ENCODE assay signal across 1 cellular context in the genomic region with DNA sequence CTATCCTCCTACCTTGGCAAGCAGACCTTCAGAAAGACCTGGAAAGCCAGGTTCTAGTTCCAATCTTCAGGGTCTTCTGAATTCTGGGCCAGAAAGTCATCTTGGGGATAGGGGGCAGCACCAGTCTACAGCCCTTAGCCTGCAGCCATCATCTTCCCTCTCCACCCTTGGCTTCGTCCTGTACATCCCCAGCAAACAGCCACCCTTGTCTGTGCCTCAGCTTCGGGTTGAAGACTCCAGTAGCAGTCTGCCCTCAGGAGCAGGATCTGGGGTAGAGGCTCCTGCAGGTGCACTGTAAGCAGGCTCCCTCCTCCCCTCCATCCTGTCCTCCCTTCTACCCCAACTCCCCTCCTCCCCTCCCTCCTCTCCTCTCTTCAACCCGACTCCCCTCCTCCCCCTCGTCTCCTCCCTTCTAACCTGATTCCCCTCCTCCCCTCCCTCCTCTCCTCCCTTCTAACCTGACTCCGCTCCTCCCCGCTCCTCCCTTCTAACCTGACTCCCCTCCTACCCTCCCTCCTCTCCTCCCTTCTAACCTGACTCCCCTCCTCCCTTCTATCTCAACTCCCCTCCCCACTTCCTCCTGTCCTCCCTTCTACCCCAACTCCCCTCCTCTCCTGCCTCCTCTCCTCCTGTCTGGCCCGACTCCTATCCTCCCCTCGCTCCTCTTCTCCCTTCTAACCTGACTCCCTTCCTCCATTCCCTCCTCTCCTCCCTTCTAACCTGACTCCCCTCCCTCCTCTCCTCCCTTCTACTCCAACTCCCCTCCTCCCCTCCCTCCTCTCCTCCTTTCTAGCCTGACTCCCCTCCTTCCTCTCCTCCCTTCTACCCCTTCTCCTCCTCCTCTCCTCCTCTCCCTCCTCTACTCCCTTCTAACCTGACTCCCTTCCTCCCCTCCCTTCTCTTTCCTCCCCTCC.
A peak's percentile ranks its signal among the peaks of the same experiment; 100 is the strongest.
TF ChIP-seq lines count a peak whose summit lies in the region.

No MANE protein-coding gene starts in this region.

TF ChIP-seq in HEK293, 187 proteins besides CTCF, POLR2A, EP300 and RAD21 (continued from another document):
- TF ChIP-seq ZNF341 (tag by site-specific recombination; IDR thresholded peaks at IDR 0.05; ENCODE audit: low read depth), result peak; percentile 43; the same call in 1 of the 2 replicates
- TF ChIP-seq, protein P1, sequence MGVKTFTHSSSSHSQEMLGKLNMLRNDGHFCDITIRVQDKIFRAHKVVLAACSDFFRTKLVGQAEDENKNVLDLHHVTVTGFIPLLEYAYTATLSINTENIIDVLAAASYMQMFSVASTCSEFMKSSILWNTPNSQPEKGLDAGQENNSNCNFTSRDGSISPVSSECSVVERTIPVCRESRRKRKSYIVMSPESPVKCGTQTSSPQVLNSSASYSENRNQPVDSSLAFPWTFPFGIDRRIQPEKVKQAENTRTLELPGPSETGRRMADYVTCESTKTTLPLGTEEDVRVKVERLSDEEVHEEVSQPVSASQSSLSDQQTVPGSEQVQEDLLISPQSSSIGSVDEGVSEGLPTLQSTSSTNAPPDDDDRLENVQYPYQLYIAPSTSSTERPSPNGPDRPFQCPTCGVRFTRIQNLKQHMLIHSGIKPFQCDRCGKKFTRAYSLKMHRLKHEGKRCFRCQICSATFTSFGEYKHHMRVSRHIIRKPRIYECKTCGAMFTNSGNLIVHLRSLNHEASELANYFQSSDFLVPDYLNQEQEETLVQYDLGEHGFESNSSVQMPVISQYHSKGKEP (tag by site-specific recombination; IDR thresholded peaks at IDR 0.05), result no peak
- no peak for TF ChIP-seq ZNF157 (tag by site-specific recombination; IDR thresholded peaks at IDR 0.05)
- no peak for TF ChIP-seq MZF1 (tag by site-specific recombination; IDR thresholded peaks at IDR 0.05; ENCODE audit: borderline replicate concordance)
- TF ChIP-seq ZNF366 (tag by site-specific recombination; conservative IDR thresholded peaks at IDR 0.05), result peak; percentile 62
- no peak for TF ChIP-seq ZNF548 (tag by site-specific recombination; IDR thresholded peaks at IDR 0.05)
- no peak for TF ChIP-seq ZIC2 (tag by site-specific recombination; IDR thresholded peaks at IDR 0.05)
- TF ChIP-seq ZNF501 (tag by site-specific recombination; IDR thresholded peaks at IDR 0.05), result no peak
- no peak for TF ChIP-seq ZNF37A (tag by site-specific recombination; IDR thresholded peaks at IDR 0.05)
- no peak for TF ChIP-seq ZSCAN30 (tag by site-specific recombination; IDR thresholded peaks at IDR 0.05)
- no peak for TF ChIP-seq ZNF549 (tag by site-specific recombination; IDR thresholded peaks at IDR 0.05)
- TF ChIP-seq WT1 (tag by site-specific recombination; IDR thresholded peaks at IDR 0.05), result peak; percentile 100
- no peak for TF ChIP-seq KLF7 (tag by site-specific recombination; IDR thresholded peaks at IDR 0.05; ENCODE audit: borderline replicate concordance)
- TF ChIP-seq, protein P2, sequence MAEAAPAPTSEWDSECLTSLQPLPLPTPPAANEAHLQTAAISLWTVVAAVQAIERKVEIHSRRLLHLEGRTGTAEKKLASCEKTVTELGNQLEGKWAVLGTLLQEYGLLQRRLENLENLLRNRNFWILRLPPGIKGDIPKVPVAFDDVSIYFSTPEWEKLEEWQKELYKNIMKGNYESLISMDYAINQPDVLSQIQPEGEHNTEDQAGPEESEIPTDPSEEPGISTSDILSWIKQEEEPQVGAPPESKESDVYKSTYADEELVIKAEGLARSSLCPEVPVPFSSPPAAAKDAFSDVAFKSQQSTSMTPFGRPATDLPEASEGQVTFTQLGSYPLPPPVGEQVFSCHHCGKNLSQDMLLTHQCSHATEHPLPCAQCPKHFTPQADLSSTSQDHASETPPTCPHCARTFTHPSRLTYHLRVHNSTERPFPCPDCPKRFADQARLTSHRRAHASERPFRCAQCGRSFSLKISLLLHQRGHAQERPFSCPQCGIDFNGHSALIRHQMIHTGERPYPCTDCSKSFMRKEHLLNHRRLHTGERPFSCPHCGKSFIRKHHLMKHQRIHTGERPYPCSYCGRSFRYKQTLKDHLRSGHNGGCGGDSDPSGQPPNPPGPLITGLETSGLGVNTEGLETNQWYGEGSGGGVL (tag by site-specific recombination; IDR thresholded peaks at IDR 0.05), result peak; percentile 30
- TF ChIP-seq ZNF529 (tag by site-specific recombination; IDR thresholded peaks at IDR 0.05; ENCODE audit: insufficient replicate concordance), result no peak
- TF ChIP-seq, protein P3, sequence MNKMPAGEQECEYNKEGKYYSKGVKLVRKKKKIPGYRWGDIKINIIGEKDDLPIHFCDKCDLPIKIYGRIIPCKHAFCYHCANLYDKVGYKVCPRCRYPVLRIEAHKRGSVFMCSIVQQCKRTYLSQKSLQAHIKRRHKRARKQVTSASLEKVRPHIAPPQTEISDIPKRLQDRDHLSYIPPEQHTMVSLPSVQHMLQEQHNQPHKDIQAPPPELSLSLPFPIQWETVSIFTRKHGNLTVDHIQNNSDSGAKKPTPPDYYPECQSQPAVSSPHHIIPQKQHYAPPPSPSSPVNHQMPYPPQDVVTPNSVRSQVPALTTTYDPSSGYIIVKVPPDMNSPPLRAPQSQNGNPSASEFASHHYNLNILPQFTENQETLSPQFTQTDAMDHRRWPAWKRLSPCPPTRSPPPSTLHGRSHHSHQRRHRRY (tag by site-specific recombination; IDR thresholded peaks at IDR 0.05), result no peak
- TF ChIP-seq ZNF658 (tag by site-specific recombination; IDR thresholded peaks at IDR 0.05), result no peak
